ENCODE assay signal across 8 cellular contexts in the genomic region with DNA sequence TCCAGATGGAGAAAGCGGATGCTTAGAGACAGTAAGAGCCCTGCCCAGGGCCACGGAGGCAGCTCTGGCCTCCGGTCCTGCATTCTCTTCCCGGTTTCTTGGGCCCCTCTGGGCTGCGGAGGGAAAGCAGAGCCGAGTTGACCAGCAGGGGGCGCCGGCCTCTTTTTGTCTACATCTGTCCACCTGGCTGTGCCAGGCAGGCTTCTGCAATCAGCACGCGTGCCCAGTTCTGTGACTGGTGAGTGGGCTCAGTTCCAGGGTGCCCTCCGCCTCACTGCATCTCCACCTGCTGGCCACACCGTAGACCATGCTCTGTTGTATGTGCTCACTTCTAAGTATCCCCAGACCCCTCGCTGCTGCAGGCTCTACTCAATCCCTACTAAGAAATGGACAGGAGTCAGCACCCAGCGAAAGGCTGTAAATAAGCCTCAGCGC. TPM values are rescaled to one million over a fixed set of nuclear protein-coding genes. Genes with fewer than 3 reads are reported as not detected.
DNase-seq lines count a peak whose midpoint lies in the region; ATAC-seq lines count a peak whose summit lies in the region.

No MANE protein-coding gene starts in this region.

- POLR2A ChIA-PET in T-cell (lab: Charles Lee) = no interaction called here

- H3K36me3 Mint-ChIP-seq in T-cell = no peaks in the 10 kb centered on the region

- ATAC-seq in GM19397 (IDR thresholded peaks at IDR 0.05; ENCODE audit: unreplicated experiment) (peak; percentile 67), T-cell (replicated peaks in 1 of 4) (peak; percentile 27 to 64 (median 58)), left ventricle myocardium superior (peak; percentile 97), GM21515 (IDR thresholded peaks at IDR 0.05; ENCODE audit: unreplicated experiment) (no peak)

- H3K27me3 Mint-ChIP-seq in T-cell = peaks cover 24 to 25% of the 10 kb centered on the region in 2 donors

- CTCF ChIA-PET in T-cell (lab: Charles Lee) = interaction anchor here in 1 of 2 donors (0.9 to 1.2 kb wide), 3 partner anchors 11 to 735 kb away, joined by 3 read pairs; no protein-coding TSS in a partner anchor

- peak; percentile 15 to 27 for DNase-seq in AML-193 (lab: John Stamatoyannopoulos, UW)
- peak; percentile 85 to 96 (median 89) for DNase-seq in NCI-H1417 (lab: John Stamatoyannopoulos, UW)
- DNase-seq in T-cell = peak; percentile 4 to 68 (median 46)
- DNase-seq in amniotic stem cell (lab: John Stamatoyannopoulos, UW) = peak; percentile 43
- DNase-seq in left ventricle myocardium superior = peak; percentile 94
- peak; percentile 94 for DNase-seq in retina

- H3K4me3 Mint-ChIP-seq in T-cell = no peak overlapping the region

- no peaks in the 10 kb centered on the region for H3K4me1 Mint-ChIP-seq in T-cell

- intact Hi-C loops in left ventricle myocardium superior (cut with micrococcal nuclease) = loop anchor here (5.0 kb wide), 1 partner anchor 391 kb away; no protein-coding TSS in a partner anchor

- no peak overlapping the region for H3K27ac Mint-ChIP-seq in T-cell

- H3K9me3 Mint-ChIP-seq in T-cell = no peaks in the 10 kb centered on the region

RNA-seq across cellular contexts. Expression of a gene that starts 6.7 kb away (rescaled TPM):
- 1 to 10 TPM in 1 of 5 donors, under 1 TPM in 2, not detected in 2; 0.22 to 1.1 (median 0.35) TPM for total RNA-seq in T-cell
- total RNA-seq in left ventricle myocardium superior = 0.40 TPM

Comparison
In these comparisons a context has a peak if more than half of its experiments do, and no peak if none do; other contexts are left out.
1. DNase-seq: peak in every context shown above with its lines; median percentile 94 in left ventricle myocardium superior; 94 in retina; 89 in NCI-H1417; 46 in T-cell; 43 in amniotic stem cell; 21 in AML-193.